11 cellular contexts compared by ENCODE assay signal in genomic region chr21:27423073-27423472, GRCh38.
A peak's percentile ranks its signal among the peaks of the same experiment; 100 is the strongest.
DNase-seq lines count a peak whose midpoint lies in the region; ATAC-seq and TF ChIP-seq lines count a peak whose summit lies in the region.
"Had no signal": no experiment of that assay in that cellular context is flagged by ENCODE, and none has a peak within 500 bp of the region (broad histone marks: within the 10 kb centered on the region; RNA-seq: fewer than 3 reads in every experiment).

No MANE protein-coding gene starts in this region.

- ATAC-seq in IMR-90 (ENCODE audit: low read depth) (peak; percentile 88), HG03460 (IDR thresholded peaks at IDR 0.05; ENCODE audit: unreplicated experiment) (no peak), GM19035 (IDR thresholded peaks at IDR 0.05; ENCODE audit: unreplicated experiment) (no peak), GM21360 (IDR thresholded peaks at IDR 0.05; ENCODE audit: unreplicated experiment) (no peak)
- ATAC-seq: GM12878, WTC11 had no signal

- DNase-seq in IMR-90 (peak; percentile 95), endodermal cell (no peak), medulla oblongata (ENCODE audit: extremely low spot score) (peak; percentile 9)
- DNase-seq in stimulated activated CD4-positive, alpha-beta T cell treated with anti-CD3 and anti-CD28 coated beads, Interleukin-4, amount 100 ng/mL, for 24 hours = no peak
- DNase-seq: NCI-H510A had no signal

- 0 out of 2 replicates have a peak overlapping the region, but pooled peaks have one; percentile 6 for H2AK5ac ChIP-seq in IMR-90 (ENCODE audit: low read depth, low read length)

- H3K4ac ChIP-seq in IMR-90 (ENCODE audit: low read depth, low read length) = peak overlapping the region; percentile 4; the same call in 1 of the 2 replicates

- H3K9me3 ChIP-seq in IMR-90 (ENCODE audit: control insufficient read depth, insufficient read depth, low read length) = no peaks in the 10 kb centered on the region
- no peaks in the 10 kb centered on the region for H3K9me3 ChIP-seq in endodermal cell (ENCODE audit: control insufficient read depth, low read length)

- intact Hi-C loops in IMR-90 (cut with micrococcal nuclease) = loop anchor here (2.0 kb wide), 1 partner anchor 278 kb away; no protein-coding TSS in a partner anchor

- peak overlapping the region; percentile 47 for H2AFZ ChIP-seq in IMR-90 (replicated peaks; ENCODE audit: low read length, poor library complexity)

- H2AK9ac ChIP-seq in IMR-90 (replicated peaks; ENCODE audit: low read depth, low read length, poor library complexity) = no peak overlapping the region

- H3K9ac ChIP-seq in IMR-90 (ENCODE audit: low read depth, low read length) = no peak overlapping the region
- no peak overlapping the region for H3K9ac ChIP-seq in endodermal cell (ENCODE audit: extremely low read depth, low read length, poor library complexity, severe bottlenecking)

- peak overlapping the region; percentile 78 for H4K91ac ChIP-seq in IMR-90 (ENCODE audit: insufficient read depth, low read depth, low read length)

- H3K27ac Mint-ChIP-seq in endodermal cell = peak overlapping the region; percentile 33

- dilution Hi-C loops in IMR-90 (cut with HindIII; ENCODE audit: low sequenced_read_pairs, unreplicated experiment) = no loop called here

- TF ChIP-seq POLR2A in IMR-90 (IDR thresholded peaks at IDR 0.05; ENCODE audit: low read depth, low read length) = no peak

- peak overlapping the region; percentile 84 for H2BK120ac ChIP-seq in IMR-90 (ENCODE audit: low read depth, low read length)

- WGBS in IMR-90 (ENCODE audit: extremely low coverage in 2 of 2, insufficient read length in 1 of 2), 2 experiments = no CpG with 5 or more reads among the region's 4 CpGs
- 98 to 100% methylated on average over 3 to 4 of the region's 4 CpGs for WGBS in endodermal cell (ENCODE audit: insufficient coverage in 1 of 2, insufficient read length in 1 of 2), 2 experiments
- 62% methylated on average over 4 of the region's 4 CpGs for WGBS in urinary bladder

- H3K14ac ChIP-seq in IMR-90 (replicated peaks; ENCODE audit: low read depth, low read length) = no peak overlapping the region

- peaks cover 7% of the 10 kb centered on the region for H3K9me1 ChIP-seq in IMR-90 (ENCODE audit: insufficient read depth, low read length)

- H3K9me3 Mint-ChIP-seq in endodermal cell = no peaks in the 10 kb centered on the region

- H3K36me3 ChIP-seq in IMR-90 (ENCODE audit: control insufficient read depth, insufficient read depth, low read length) (no peaks in the 10 kb centered on the region), endodermal cell (ENCODE audit: control insufficient read depth, insufficient read depth, low read length) (no peaks in the 10 kb centered on the region), urinary bladder (ENCODE audit: insufficient read depth) (no peaks in the 10 kb centered on the region)

- no peak overlapping the region for H3K4me3 Mint-ChIP-seq in endodermal cell
- H3K4me3 Mint-ChIP-seq: WTC11 had no signal

- H3K27ac ChIP-seq in IMR-90 (ENCODE audit: insufficient read depth, low read length) = peak overlapping the region; percentile 8; the same call in 1 of the 2 replicates
- no peak overlapping the region for H3K27ac ChIP-seq in endodermal cell (ENCODE audit: low read depth, low read length)
- H3K27ac ChIP-seq in urinary bladder (ENCODE audit: low read depth) = peak overlapping the region; percentile 74

- CTCF ChIA-PET in IMR-90 (lab: Yijun Ruan, JAX) = interaction anchor here (1.0 kb wide), 1 partner anchor 54 kb away, joined by 3 read pairs; no protein-coding TSS in a partner anchor

- H2BK5ac ChIP-seq in IMR-90 (ENCODE audit: low read depth, low read length, poor library complexity, severe bottlenecking) = peak overlapping the region; percentile 80

- no peak for TF ChIP-seq RAD21 in IMR-90 (IDR thresholded peaks at IDR 0.05; ENCODE audit: low read length)

- POLR2A ChIA-PET in IMR-90 (lab: Charles Lee; ENCODE audit: unreplicated experiment) = no interaction called here

- H3K27me3 ChIP-seq in IMR-90 (ENCODE audit: control insufficient read depth, insufficient read depth, low read length) (no peaks in the 10 kb centered on the region), endodermal cell (ENCODE audit: control insufficient read depth, insufficient read depth, low read length, poor library complexity, severe bottlenecking) (no peaks in the 10 kb centered on the region)

- H3K4me3 ChIP-seq in IMR-90 (ENCODE audit: insufficient read depth, low read depth, low read length) (no peak overlapping the region), endodermal cell (ENCODE audit: low read length) (no peak overlapping the region), urinary bladder (ENCODE audit: low read depth, low read length) (no peak overlapping the region)
- H3K4me3 ChIP-seq: GM12878 had no signal

- H3K4me1 ChIP-seq in IMR-90 (ENCODE audit: control insufficient read depth, insufficient read depth, low read length) = peaks cover 13% of the 10 kb centered on the region; the same call in 1 of the 2 replicates
- peaks cover 4% of the 10 kb centered on the region for H3K4me1 ChIP-seq in endodermal cell (ENCODE audit: control insufficient read depth, insufficient read depth, low read length)
- no peaks in the 10 kb centered on the region for H3K4me1 ChIP-seq in urinary bladder (ENCODE audit: insufficient read depth)

- H3K56ac ChIP-seq in IMR-90 (ENCODE audit: extremely low read depth, insufficient read depth, low read length) = peak overlapping the region; percentile 47; the same call in 1 of the 2 replicates

- peaks cover 9% of the 10 kb centered on the region for H3K4me1 Mint-ChIP-seq in endodermal cell

- peak overlapping the region; percentile 10; the same call in 1 of the 3 replicates for H2BK15ac ChIP-seq in IMR-90 (ENCODE audit: low read depth, low read length)

- TF ChIP-seq CTCF in IMR-90 (conservative IDR thresholded peaks at IDR 0.05; ENCODE audit: low read depth, low read length) (no peak), endodermal cell (conservative IDR thresholded peaks at IDR 0.05) (no peak)

- H4K5ac ChIP-seq in IMR-90 (ENCODE audit: low read depth, low read length) = peak overlapping the region; percentile 5; the same call in 1 of the 2 replicates

- H3K4me2 ChIP-seq in IMR-90 (ENCODE audit: low read depth, low read length) = no peak overlapping the region

- H3K18ac ChIP-seq in IMR-90 (ENCODE audit: low read depth, low read length) = peak overlapping the region; percentile 10; the same call in 1 of the 2 replicates

- H3K79me1 ChIP-seq in IMR-90 (ENCODE audit: low read depth in 1 of 2, low read length in 2 of 2) = no peaks in the 10 kb centered on the region

- H4K20me1 ChIP-seq in IMR-90 (ENCODE audit: insufficient read depth, low read length) = no peaks in the 10 kb centered on the region

- peak overlapping the region in 1 of 2 experiments; percentile 73; a peak in 2 of 4 replicates for H4K8ac ChIP-seq in IMR-90 (ENCODE audit: low read depth in 2 of 2, low read length in 2 of 2)

- no TSS peak for BruUV-seq in IMR-90 (replicated peaks; lab: Mats Ljungman, UMichigan)

- H3K27me3 Mint-ChIP-seq in endodermal cell (ENCODE audit: insufficient read depth) = no peaks in the 10 kb centered on the region

- H2BK20ac ChIP-seq in IMR-90 (ENCODE audit: low read depth, low read length) = peak overlapping the region; percentile 79

- in situ Hi-C loops in IMR-90 (cut with MboI; ENCODE audit: low sequenced_read_pairs) = no loop called here

- H3K36me3 Mint-ChIP-seq in endodermal cell (ENCODE audit: low read depth) = no peaks in the 10 kb centered on the region

- no peak overlapping the region for H3K23ac ChIP-seq in IMR-90 (ENCODE audit: low read depth, low read length)

TF ChIP-seq in IMR-90, 13 proteins besides CTCF, POLR2A, EP300 and RAD21:
- TF ChIP-seq BHLHE40 (IDR thresholded peaks at IDR 0.05; ENCODE audit: low read depth, low read length) (no peak), CHD1 (IDR thresholded peaks at IDR 0.05; ENCODE audit: low read depth, low read length) (no peak), MAZ (IDR thresholded peaks at IDR 0.05; ENCODE audit: borderline replicate concordance, low read depth, low read length) (no peak), CEBPB (IDR thresholded peaks at IDR 0.05; ENCODE audit: low read depth, low read length) (peak; percentile 55; the same call in 1 of the 2 replicates), RCOR1 (IDR thresholded peaks at IDR 0.05; ENCODE audit: insufficient replicate concordance, low read length) (no peak), RFX5 (IDR thresholded peaks at IDR 0.05; ENCODE audit: low read depth, low read length) (no peak), FOS (IDR thresholded peaks at IDR 0.05; ENCODE audit: low read depth, low read length) (peak; percentile 50; the same call in 1 of the 2 replicates), MAFK (IDR thresholded peaks at IDR 0.05; ENCODE audit: low read depth, low read length) (no peak), USF2 (IDR thresholded peaks at IDR 0.05; ENCODE audit: low read depth, low read length) (peak; percentile 72), NFE2L2 (IDR thresholded peaks at IDR 0.05; ENCODE audit: low read depth, low read length) (no peak), SMC3 (IDR thresholded peaks at IDR 0.05; ENCODE audit: low read depth, low read length) (no peak), MXI1 (IDR thresholded peaks at IDR 0.05; ENCODE audit: borderline replicate concordance, low read depth, low read length) (no peak), ELK1 (IDR thresholded peaks at IDR 0.05; ENCODE audit: borderline replicate concordance, low read depth, low read length) (no peak)

Comparison
In these comparisons a context has a peak if more than half of its experiments do, and no peak if none do; other contexts are left out.
1. DNase-seq: peak in IMR-90 (single experiment) and medulla oblongata (single experiment); none in endodermal cell (single experiment) and stimulated activated CD4-positive, alpha-beta T cell treated with anti-CD3 and anti-CD28 coated beads, Interleukin-4, amount 100 ng/mL, for 24 hours (single experiment).